In the genomic region with DNA sequence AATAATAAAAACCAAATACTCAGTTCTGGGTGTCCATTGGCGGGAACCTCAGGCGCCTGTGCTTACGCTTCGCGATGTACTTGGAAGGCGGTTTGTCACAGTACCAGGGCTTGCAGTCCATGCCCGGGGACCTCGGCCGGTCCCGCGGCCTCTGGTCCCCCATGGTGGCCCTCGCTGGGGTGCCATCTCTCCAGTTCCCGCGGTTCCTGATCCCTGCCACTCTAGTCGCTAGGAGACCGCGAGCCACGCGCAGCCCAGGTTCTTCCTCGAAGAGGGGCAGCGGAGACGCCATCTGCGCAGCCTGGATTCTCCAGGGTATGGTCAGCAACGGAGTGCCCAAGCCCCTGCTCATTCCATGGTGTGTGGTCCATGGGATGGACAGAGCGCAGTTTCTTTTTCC, we compare ENCODE assay signal across 7 cellular contexts. TPM values are rescaled to one million over a fixed set of nuclear protein-coding genes. Genes with fewer than 3 reads are reported as not detected.
"Had no signal": no experiment of that assay in that cellular context is flagged by ENCODE, and none has a peak within 500 bp of the region (broad histone marks: within the 10 kb centered on the region; RNA-seq: fewer than 3 reads in every experiment).

No MANE protein-coding gene starts in this region.

- H3K4me3 Mint-ChIP-seq: GM23338, H9, HFFc6 had no signal

- H3K27ac ChIP-seq: GM23248 had no signal

- H3K9me3 Mint-ChIP-seq: HFFc6 had no signal

- H3K27ac Mint-ChIP-seq: GM23338, H9, HFFc6 had no signal

- DNase-seq: GM23248, GOT3, H9, HCEC 1CT, HFFc6 had no signal

- H3K4me3 ChIP-seq: GM23248, GM23338, HAP-1 had no signal

- H3K9me3 ChIP-seq: HAP-1 had no signal

- H3K36me3 ChIP-seq: HAP-1 had no signal

- H3K4me1 Mint-ChIP-seq: GM23338, H9 had no signal

- H3K4me1 ChIP-seq: HAP-1 had no signal

RNA-seq across cellular contexts. Expression of a gene that starts 26.4 kb away (rescaled TPM):
- total RNA-seq: GM23248 had no signal
- polyA plus RNA-seq: GM23248 had no signal
